11 cellular contexts compared by ENCODE assay signal in genomic region chr17:57108656-57109392, GRCh38. TPM values are rescaled to one million over a fixed set of nuclear protein-coding genes. Genes with fewer than 3 reads are reported as not detected.
DNase-seq lines count a peak whose midpoint lies in the region; ATAC-seq and TF ChIP-seq lines count a peak whose summit lies in the region.
"Had no signal": no experiment of that assay in that cellular context is flagged by ENCODE, and none has a peak within 500 bp of the region (broad histone marks: within the 10 kb centered on the region; RNA-seq: fewer than 3 reads in every experiment).

No MANE protein-coding gene starts in this region.

- peak overlapping the region; percentile 27 to 79 (median 62) for H3K27ac ChIP-seq in upper lobe of left lung

- H3K9me3 Mint-ChIP-seq in activated naive CD8-positive, alpha-beta T cell (ENCODE audit: low read depth) = no peaks in the 10 kb centered on the region
- H3K9me3 Mint-ChIP-seq in activated naive CD8-positive, alpha-beta T cell treated with anti-CD3 and anti-CD28 coated beads for 36 hours = no peaks in the 10 kb centered on the region
- H3K9me3 Mint-ChIP-seq: HFFc6; naive thymus-derived CD8-positive, alpha-beta T cell had no signal

- H3K27ac Mint-ChIP-seq in activated naive CD8-positive, alpha-beta T cell = peak overlapping the region; percentile 22
- no peak overlapping the region for H3K27ac Mint-ChIP-seq in activated naive CD8-positive, alpha-beta T cell treated with anti-CD3 and anti-CD28 coated beads for 36 hours
- H3K27ac Mint-ChIP-seq: HFFc6; naive thymus-derived CD8-positive, alpha-beta T cell had no signal

- no peak overlapping the region for H3K4me3 ChIP-seq in mucosa of descending colon
- no peak overlapping the region for H3K4me3 ChIP-seq in upper lobe of left lung
- H3K4me3 ChIP-seq in MG63 = no peak overlapping the region

- no peaks in the 10 kb centered on the region for H3K27me3 Mint-ChIP-seq in activated naive CD8-positive, alpha-beta T cell
- H3K27me3 Mint-ChIP-seq in activated naive CD8-positive, alpha-beta T cell treated with anti-CD3 and anti-CD28 coated beads for 36 hours = no peaks in the 10 kb centered on the region
- H3K27me3 Mint-ChIP-seq: naive thymus-derived CD8-positive, alpha-beta T cell had no signal

- H3K36me3 Mint-ChIP-seq in activated naive CD8-positive, alpha-beta T cell = no peaks in the 10 kb centered on the region
- H3K36me3 Mint-ChIP-seq in activated naive CD8-positive, alpha-beta T cell treated with anti-CD3 and anti-CD28 coated beads for 36 hours = peaks cover 6% of the 10 kb centered on the region

- no peak overlapping the region for H3K4me3 Mint-ChIP-seq in activated naive CD8-positive, alpha-beta T cell
- H3K4me3 Mint-ChIP-seq in activated naive CD8-positive, alpha-beta T cell treated with anti-CD3 and anti-CD28 coated beads for 36 hours = no peak overlapping the region
- H3K4me3 Mint-ChIP-seq: HFFc6; naive thymus-derived CD8-positive, alpha-beta T cell had no signal

- H3K27me3 ChIP-seq in upper lobe of left lung (no peaks in the 10 kb centered on the region), MG63 (no peaks in the 10 kb centered on the region)

- H3K36me3 ChIP-seq in mucosa of descending colon (ENCODE audit: low read depth) (no peaks in the 10 kb centered on the region), upper lobe of left lung (peaks cover 0 to 33% (median 18%) of the 10 kb centered on the region in 4 donors), MG63 (peaks cover 31% of the 10 kb centered on the region)

- TF ChIP-seq CTCF in mucosa of descending colon (IDR thresholded peaks at IDR 0.05) (no peak), upper lobe of left lung (IDR thresholded peaks at IDR 0.05) (no peak)

- H3K9me3 ChIP-seq in mucosa of descending colon (no peaks in the 10 kb centered on the region), upper lobe of left lung (no peaks in the 10 kb centered on the region), MG63 (no peaks in the 10 kb centered on the region)

- ATAC-seq in esophagus mucosa = peak; percentile 6
- ATAC-seq in mucosa of descending colon = peak; percentile 67
- ATAC-seq in upper lobe of left lung (ENCODE audit: low FRiP score in 2 of 2) = no peak
- ATAC-seq in HG02798 (IDR thresholded peaks at IDR 0.05; ENCODE audit: poor library complexity, unreplicated experiment) = no peak
- ATAC-seq: naive thymus-derived CD8-positive, alpha-beta T cell had no signal

- H3K4me1 ChIP-seq in mucosa of descending colon (ENCODE audit: low read depth) (peaks cover 51% of the 10 kb centered on the region), upper lobe of left lung (peaks cover 6 to 43% (median 28%) of the 10 kb centered on the region in 4 donors)

- H3K4me1 Mint-ChIP-seq in activated naive CD8-positive, alpha-beta T cell (ENCODE audit: low read depth) = no peaks in the 10 kb centered on the region
- H3K4me1 Mint-ChIP-seq in activated naive CD8-positive, alpha-beta T cell treated with anti-CD3 and anti-CD28 coated beads for 36 hours = peaks cover 6% of the 10 kb centered on the region

- no peak for DNase-seq in activated naive CD8-positive, alpha-beta T cell treated with anti-CD3 and anti-CD28 coated beads for 36 hours
- DNase-seq in mucosa of descending colon (peak; percentile 72 to 77 (median 76)), upper lobe of left lung (peak in 1 of 2 donors; percentile 43), LoVo (ENCODE audit: low spot score) (no peak), MG63 (no peak)
- DNase-seq: activated CD4-positive, alpha-beta T cell treated with anti-CD3 and anti-CD28 coated beads for 1 hour; HFFc6; naive thymus-derived CD8-positive, alpha-beta T cell had no signal

- no peak for TF ChIP-seq POLR2A in upper lobe of left lung (IDR thresholded peaks at IDR 0.05)

- 82 to 87% methylated on average over 7 to 13 of the region's 13 CpGs for WGBS in upper lobe of left lung, 2 donors

- intact Hi-C loops in mucosa of descending colon (cut with DNase I, micrococcal nuclease) = no loop called here

- no peak for TF ChIP-seq EP300 in upper lobe of left lung (IDR thresholded peaks at IDR 0.05)

RNA-seq across cellular contexts. Expression of gene AKAP1, which starts 23.8 kb away (rescaled TPM):
- total RNA-seq in activated naive CD8-positive, alpha-beta T cell treated with anti-CD3 and anti-CD28 coated beads for 36 hours = 10 to 100 TPM; 39.5 to 43.2 TPM
- 29.9 TPM for total RNA-seq in esophagus mucosa
- total RNA-seq in mucosa of descending colon = 100 to 1,000 TPM; 131 to 194 (median 155) TPM
- total RNA-seq in upper lobe of left lung = 100 to 1,000 TPM in 1 of 6 donors, 10 to 100 TPM in 5; 51.2 to 147 (median 79.4) TPM
- 3.4 and 7.0 TPM in 2 replicates for total RNA-seq in MG63 (2014; rRNA removed; shearing (Covaris generic); ENCODE audit: low replicate concordance)

Comparison
In these comparisons a context has a peak if more than half of its experiments do, and no peak if none do; other contexts are left out.
1. DNase-seq: peak in mucosa of descending colon (3 of 3); none in activated naive CD8-positive, alpha-beta T cell treated with anti-CD3 and anti-CD28 coated beads for 36 hours (single experiment), LoVo (single experiment) and MG63 (single experiment).
2. ATAC-seq: peak in esophagus mucosa (single experiment) and mucosa of descending colon (single experiment); none in upper lobe of left lung (0 of 2) and HG02798 (single experiment).